29 cellular contexts compared by ENCODE assay signal in the genomic region with DNA sequence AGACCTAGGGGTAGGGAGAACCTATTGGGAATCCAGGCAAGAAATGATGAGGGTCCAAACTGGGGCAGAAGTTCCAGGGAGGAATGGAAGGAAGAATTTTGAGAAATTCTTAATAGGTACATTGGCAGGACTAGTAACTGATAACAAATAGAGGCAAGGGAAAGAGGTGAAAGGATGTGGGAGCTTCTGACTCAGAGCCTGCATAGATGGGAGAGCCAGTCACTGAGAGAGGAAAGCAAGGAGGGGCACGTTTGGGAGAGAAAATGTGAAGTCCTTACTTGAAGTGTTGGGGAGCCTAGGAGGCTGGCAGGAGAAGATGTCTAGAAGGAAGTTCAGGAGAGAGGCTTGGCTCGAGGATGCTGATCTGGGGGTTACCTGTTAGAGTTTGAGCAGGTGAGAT.
"Had no signal": no experiment of that assay in that cellular context is flagged by ENCODE, and none has a peak within 500 bp of the region (broad histone marks: within the 10 kb centered on the region; RNA-seq: fewer than 3 reads in every experiment).

No MANE protein-coding gene starts in this region.

- H3K36me3 ChIP-seq: adrenal gland, breast epithelium had no signal

- H3K4me3 ChIP-seq: adrenal gland, breast epithelium had no signal

- DNase-seq: activated CD4-positive, alpha-beta memory T cell treated with anti-CD3 and anti-CD28 coated beads, Interleukin-2, amount 10 ng/mL, durations not matched to agents 7 days and 5 days; activated CD4-positive, alpha-beta T cell treated with anti-CD3 and anti-CD28 coated beads, Interleukin-2, amount 10 ng/mL, durations not matched to agents 7 days and 5 days; activated CD4-positive, CD25-positive, alpha-beta regulatory T cell; activated gamma-delta T cell; activated naive CD4-positive, alpha-beta T cell treated with anti-CD3 and anti-CD28 coated beads for 36 hours; activated naive CD8-positive, alpha-beta T cell treated with anti-CD3 and anti-CD28 coated beads, Interleukin-2, amount 10 ng/mL, durations not matched to agents 7 days and 5 days; activated T-cell treated with anti-CD3 and anti-CD28 coated beads for 4 hours; activated T-cell treated with anti-CD3 and anti-CD28 coated beads, Interleukin-2, amount 50 U/mL, for 48 hours; adrenal gland; anterior cingulate cortex; cortex of kidney; Kasumi-1; MV-4-11; NCI-H1092 treated with DMSO at 0.1 percent for 48 hours; NCI-H1417 treated with DMSO at 0.1 percent for 48 hours; NCI-H1694; NCI-H2029; NCI-H2107; NCI-H2171 treated with DMSO at 0.1 percent for 48 hours; NCI-H345; NCI-H510A treated with DMSO at 0.1 percent for 48 hours; NCI-H69; PC-3; SHP77 treated with DMSO at 0.1 percent for 48 hours; T-helper 17 cell; T-helper 9 cell had no signal

- FAIRE-seq: RCC 7860, TTC549 had no signal

- H3K27me3 ChIP-seq: adrenal gland, breast epithelium had no signal
